In genomic region chr17:21738185-21738584, GRCh38 we compare ENCODE assay signal across 16 cellular contexts. TPM values are rescaled to one million over a fixed set of nuclear protein-coding genes. Genes with fewer than 3 reads are reported as not detected.
"Had no signal": no experiment of that assay in that cellular context is flagged by ENCODE, and none has a peak within 500 bp of the region (broad histone marks: within the 10 kb centered on the region; RNA-seq: fewer than 3 reads in every experiment).

No MANE protein-coding gene starts in this region.

RNA-seq across cellular contexts. Expression of gene KCNJ18, which starts 45.9 kb away (rescaled TPM):
- total RNA-seq: activated B cell treated with CpG ODN at 0.5 μM for 24 hours; activated CD4-positive, alpha-beta memory T cell treated with anti-CD3 and anti-CD28 coated beads for 36 hours; activated CD4-positive, alpha-beta T cell treated with anti-CD3 and anti-CD28 coated beads, Interleukin-2, amount 10 ng/mL, durations not matched to agents 24 days and 14 days; activated CD8-positive, alpha-beta memory T cell treated with anti-CD3 and anti-CD28 coated beads for 36 hours; activated CD8-positive, alpha-beta T cell treated with anti-CD3 and anti-CD28 coated beads for 36 hours; activated naive CD4-positive, alpha-beta T cell treated with anti-CD3 and anti-CD28 coated beads for 36 hours; activated naive CD4-positive, alpha-beta T cell treated with anti-CD3 and anti-CD28 coated beads, Interleukin-2, amount 50 U/mL, for 72 hours; activated T-cell treated with anti-CD3 and anti-CD28 coated beads, Interleukin-2, amount 50 U/mL, for 4 hours; activated T-cell treated with anti-CD3 and anti-CD28 coated beads, Interleukin-2, amount 50 U/mL, for 72 hours; activated T-helper 1 cell treated with anti-CD3 and anti-CD28 coated beads, Interleukin-12 subunit alpha, Interleukin-12 subunit beta, Interleukin-2, Interleukin-4 antibody, amounts not matched to agents 30 ng/mL and 10 ng/mL and 1 ng/mL, durations not matched to agents 14 hours and 24 hours and 36 hours; activated T-helper 17 cell treated with anti-CD3 and anti-CD28 coated beads, Interleukin-2, amount 50 U/mL, for 72 hours; adrenal gland; ascending aorta; bronchial epithelial cell; cardiac muscle cell; chondrocyte had no signal
- polyA plus RNA-seq: adrenal gland, cardiac muscle cell had no signal
